In genomic region chr12:54970741-54971140, GRCh38 we compare ENCODE assay signal across 19 cellular contexts. TPM values are rescaled to one million over a fixed set of nuclear protein-coding genes. Genes with fewer than 3 reads are reported as not detected.
"Had no signal": no experiment of that assay in that cellular context is flagged by ENCODE, and none has a peak within 500 bp of the region (broad histone marks: within the 10 kb centered on the region; RNA-seq: fewer than 3 reads in every experiment).

No MANE protein-coding gene starts in this region.

- H3K9me3 Mint-ChIP-seq: naive B cell; stimulated activated memory B cell treated with anti-CD40 and anti-IgM and Interleukin-4, amounts not matched to agents 10 μg/mL and 1 μg/mL and 100 μg/mL, for 72 hours had no signal

- H3K27me3 Mint-ChIP-seq: naive B cell; stimulated activated memory B cell treated with anti-CD40 and anti-IgM and Interleukin-4, amounts not matched to agents 10 μg/mL and 1 μg/mL and 100 μg/mL, for 72 hours had no signal

- H3K4me3 ChIP-seq: hepatocyte, tibial nerve, uterus had no signal

- H3K4me1 Mint-ChIP-seq: stimulated activated memory B cell treated with anti-CD40 and anti-IgM and Interleukin-4, amounts not matched to agents 10 μg/mL and 1 μg/mL and 100 μg/mL, for 72 hours had no signal

- DNase-seq: activated CD4-positive, alpha-beta T cell treated with anti-CD3 and anti-CD28 coated beads for 4 hours; activated CD8-positive, alpha-beta memory T cell treated with anti-CD3 and anti-CD28 coated beads for 24 hours; islet precursor cell; naive B cell; uterus had no signal

- H3K4me3 Mint-ChIP-seq: naive B cell; stimulated activated memory B cell treated with anti-CD40 and anti-IgM and Interleukin-4, amounts not matched to agents 10 μg/mL and 1 μg/mL and 100 μg/mL, for 72 hours had no signal

- H3K36me3 ChIP-seq: neutrophil, tibial nerve, uterus had no signal

- H3K27ac Mint-ChIP-seq: naive B cell; stimulated activated memory B cell treated with anti-CD40 and anti-IgM and Interleukin-4, amounts not matched to agents 10 μg/mL and 1 μg/mL and 100 μg/mL, for 72 hours had no signal

- H3K4me1 ChIP-seq: uterus had no signal

- H3K27me3 ChIP-seq: hepatocyte, neutrophil, tibial nerve, uterus had no signal

- H3K9me3 ChIP-seq: neutrophil, tibial nerve, uterus had no signal

- ATAC-seq: esophagus mucosa; stimulated activated memory B cell treated with anti-CD40 and anti-IgM and Interleukin-4, amounts not matched to agents 10 μg/mL and 1 μg/mL and 100 μg/mL, for 72 hours had no signal

- H3K79me2 ChIP-seq: hepatocyte, parathyroid adenoma had no signal

- H3K27ac ChIP-seq: hepatocyte, neutrophil, parathyroid adenoma, tibial nerve, uterus, VCaP had no signal

- H3K4me2 ChIP-seq: hepatocyte had no signal

- H2AFZ ChIP-seq: hepatocyte, parathyroid adenoma had no signal

- H3K9ac ChIP-seq: parathyroid adenoma had no signal

RNA-seq across cellular contexts. Expression of gene TESPA1, which starts 13.8 kb away (rescaled TPM):
- total RNA-seq: bronchial epithelial cell, dermis microvascular lymphatic vessel endothelial cell, hepatocyte, lung microvascular endothelial cell, renal cortical epithelial cell had no signal
- polyA plus RNA-seq: hepatocyte had no signal

RNA-seq across cellular contexts. Expression of gene NEUROD4, which starts 49.0 kb away (rescaled TPM):
- total RNA-seq: astrocyte, bronchial epithelial cell, dermis microvascular lymphatic vessel endothelial cell, esophagus mucosa, hepatocyte, lung microvascular endothelial cell, mononuclear cell, renal cortical epithelial cell, subcutaneous adipose tissue, tibial nerve, uterus had no signal
- polyA plus RNA-seq: hepatocyte had no signal
